ENCODE assay signal across 11 cellular contexts in the genomic region with DNA sequence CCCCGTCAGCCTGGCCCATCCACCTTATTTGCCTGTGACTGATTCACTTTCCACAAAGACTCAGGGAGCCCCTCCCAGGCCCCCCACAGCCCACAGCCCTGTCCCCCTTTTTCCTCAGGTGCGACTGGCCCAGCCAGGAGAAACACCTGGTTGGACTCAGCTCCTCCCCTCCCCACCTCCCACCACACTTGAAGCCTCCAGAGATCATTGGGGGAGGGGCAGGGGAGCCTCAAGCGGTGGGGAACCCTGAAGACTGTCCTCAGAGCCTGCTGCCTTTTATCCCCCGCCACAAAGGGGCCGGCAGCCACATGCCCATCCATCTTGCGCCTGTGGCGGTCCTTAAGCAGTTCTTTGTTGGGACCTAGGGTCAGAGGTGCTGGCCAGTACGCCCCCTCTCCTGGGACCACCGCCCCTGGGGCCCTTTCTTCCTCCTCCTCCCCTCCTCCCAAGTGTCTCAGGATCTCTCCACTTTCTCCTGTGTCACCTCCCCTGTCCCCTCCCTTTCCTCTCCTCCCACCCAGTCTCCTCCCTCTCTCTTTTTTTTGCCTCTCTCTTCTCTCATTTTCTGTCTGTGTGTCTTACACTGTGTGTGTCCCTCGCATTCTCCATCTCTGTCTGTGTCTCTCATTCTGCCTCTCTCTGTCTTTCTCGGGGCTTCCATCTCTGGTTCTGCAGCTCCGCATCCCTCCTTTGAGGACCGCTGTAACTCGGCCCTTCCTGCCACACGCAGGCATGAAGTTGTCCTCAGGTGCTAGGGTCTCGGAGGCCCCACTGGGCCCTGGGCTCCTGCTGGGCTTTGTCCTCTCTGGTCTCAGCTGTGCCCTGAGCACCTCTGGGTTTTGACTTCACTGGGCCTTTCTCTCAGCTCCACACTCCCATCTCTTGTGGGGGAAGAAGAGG. TPM values are rescaled to one million over a fixed set of nuclear protein-coding genes. Genes with fewer than 3 reads are reported as not detected.
DNase-seq lines count a peak whose midpoint lies in the region; ATAC-seq and TF ChIP-seq lines count a peak whose summit lies in the region.
"Had no signal": no experiment of that assay in that cellular context is flagged by ENCODE, and none has a peak within 500 bp of the region (broad histone marks: within the 10 kb centered on the region; RNA-seq: fewer than 3 reads in every experiment).

No MANE protein-coding gene starts in this region.

- CTCF ChIA-PET in Caco-2 (lab: Charles Lee) = interaction anchor here (0.6 to 5.2 kb wide), 5 partner anchors 10 to 34 kb away, joined by 3 to 262 read pairs (median 6); a partner anchor contains a TSS
- CTCF ChIA-PET in WTC11 (lab: Charles Lee) = interaction anchor here (0.7 to 17.1 kb wide), 12 partner anchors 9 to 212 kb away, joined by 3 to 1553 read pairs (median 8); a partner anchor contains a TSS
- CTCF ChIA-PET in activated CD8-positive, alpha-beta memory T cell treated with anti-CD3 and anti-CD28 coated beads, Interleukin-2, amount 10 ng/mL, durations not matched to agents 7 days and 5 days (lab: Charles Lee) = interaction anchor here (1.0 to 13.4 kb wide), 4 partner anchors 10 to 34 kb away, joined by 3 to 286 read pairs (median 111); a partner anchor contains a TSS

- TF ChIP-seq CTCF in Caco-2 (IDR thresholded peaks at IDR 0.05; ENCODE audit: insufficient read depth in 1 of 2, low read depth in 1 of 2, low read length in 1 of 2, severe bottlenecking in 1 of 2, unreplicated experiment in 1 of 2) (no peak), KMS-11 (conservative IDR thresholded peaks at IDR 0.05; ENCODE audit: low read depth, low read length) (no peak), WTC11 (IDR thresholded peaks at IDR 0.05) (no peak), lower lobe of right lung (IDR thresholded peaks at IDR 0.05) (no peak), foreskin fibroblast (IDR thresholded peaks at IDR 0.05; ENCODE audit: low read depth, low read length) (no peak)

- no peaks in the 10 kb centered on the region for H3K27me3 Mint-ChIP-seq in Caco-2 (ENCODE audit: insufficient read depth, unreplicated experiment)
- peaks cover 7% of the 10 kb centered on the region; the same call in 1 of the 2 replicates for H3K27me3 Mint-ChIP-seq in WTC11 (ENCODE audit: low read depth)
- H3K27me3 Mint-ChIP-seq in activated CD8-positive, alpha-beta memory T cell treated with anti-CD3 and anti-CD28 coated beads, Interleukin-2, amount 10 ng/mL, durations not matched to agents 7 days and 5 days = peaks cover 71% of the 10 kb centered on the region

- POLR2A ChIA-PET in Caco-2 (lab: Charles Lee) = interaction anchor here (0.5 to 1.0 kb wide), 4 partner anchors 17 to 75 kb away, joined by 3 to 7 read pairs (median 3); a partner anchor contains a TSS
- POLR2A ChIA-PET in WTC11 (lab: Charles Lee) = interaction anchor here (1.0 to 8.0 kb wide), 8 partner anchors 14 to 231 kb away, joined by 3 to 195 read pairs (median 7); a partner anchor contains a TSS

- intact Hi-C loops in Caco-2 (cut with micrococcal nuclease; ENCODE audit: unreplicated experiment) (no loop called here), lower lobe of right lung (cut with DNase I) (no loop called here)

- H3K27me3 ChIP-seq in Caco-2 (replicated peaks; ENCODE audit: control insufficient read depth, insufficient read depth, low read length) (no peaks in the 10 kb centered on the region), KMS-11 (ENCODE audit: insufficient read depth, low read depth) (peaks cover 95% of the 10 kb centered on the region), lower lobe of right lung (ENCODE audit: low read depth) (peaks cover 47% of the 10 kb centered on the region)

- H3K4me3 Mint-ChIP-seq in Caco-2 (ENCODE audit: unreplicated experiment) (peak overlapping the region; percentile 8), WTC11 (peak overlapping the region; percentile 62)
- H3K4me3 Mint-ChIP-seq in activated CD8-positive, alpha-beta memory T cell treated with anti-CD3 and anti-CD28 coated beads, Interleukin-2, amount 10 ng/mL, durations not matched to agents 7 days and 5 days = no peak overlapping the region

- no peak overlapping the region for H3K4me3 ChIP-seq in Caco-2 (ENCODE audit: low read depth, low read length)
- no peak overlapping the region for H3K4me3 ChIP-seq in KMS-11 (IDR thresholded peaks at IDR 0.05; ENCODE audit: insufficient read depth, low read depth, low read length)
- no peak overlapping the region for H3K4me3 ChIP-seq in lower lobe of right lung
- H3K4me3 ChIP-seq in foreskin fibroblast (ENCODE audit: low read depth in 1 of 2, low read length in 2 of 2) = no peak overlapping the region

- BruUV-seq in Caco-2 (replicated peaks; lab: Mats Ljungman, UMichigan) = no TSS peak

- H3K9me3 ChIP-seq in Caco-2 (no peaks in the 10 kb centered on the region), lower lobe of right lung (no peaks in the 10 kb centered on the region)

- no peaks in the 10 kb centered on the region for H3K36me3 ChIP-seq in Caco-2 (ENCODE audit: control insufficient read depth, insufficient read depth, low read length)
- H3K36me3 ChIP-seq in KMS-11 (ENCODE audit: insufficient read depth) = no peaks in the 10 kb centered on the region
- H3K36me3 ChIP-seq in lower lobe of right lung = no peaks in the 10 kb centered on the region

- no peaks in the 10 kb centered on the region for H4K20me1 ChIP-seq in KMS-11 (ENCODE audit: insufficient read depth)

- ATAC-seq in WTC11 (peak; percentile 73), lower lobe of right lung (peak; percentile 52 to 72)
- ATAC-seq in activated CD8-positive, alpha-beta memory T cell treated with anti-CD3 and anti-CD28 coated beads, Interleukin-2, amount 10 ng/mL, durations not matched to agents 7 days and 5 days = no peak
- ATAC-seq: stimulated activated naive CD8-positive, alpha-beta T cell treated with anti-CD3 and anti-CD28 coated beads, Interleukin-15, Interleukin-2, amounts not matched to agents 100 U/mL and 50 U/mL, for 24 hours had no signal

- no peaks in the 10 kb centered on the region for H3K9me3 Mint-ChIP-seq in Caco-2 (ENCODE audit: unreplicated experiment)
- no peaks in the 10 kb centered on the region for H3K9me3 Mint-ChIP-seq in WTC11
- no peaks in the 10 kb centered on the region for H3K9me3 Mint-ChIP-seq in activated CD8-positive, alpha-beta memory T cell treated with anti-CD3 and anti-CD28 coated beads, Interleukin-2, amount 10 ng/mL, durations not matched to agents 7 days and 5 days (ENCODE audit: low read depth)

- no peak overlapping the region for H3K27ac ChIP-seq in KMS-11
- no peak overlapping the region for H3K27ac ChIP-seq in lower lobe of right lung

- H3K4me1 ChIP-seq in Caco-2 (peaks cover 49% of the 10 kb centered on the region), KMS-11 (ENCODE audit: low read depth, poor library complexity, severe bottlenecking) (peaks cover 19% of the 10 kb centered on the region), lower lobe of right lung (peaks cover 23% of the 10 kb centered on the region)

- H3K36me3 Mint-ChIP-seq in Caco-2 (ENCODE audit: insufficient read depth, unreplicated experiment) (peaks cover 4% of the 10 kb centered on the region), WTC11 (peaks cover 9% of the 10 kb centered on the region; the same call in 1 of the 2 replicates)
- no peaks in the 10 kb centered on the region for H3K36me3 Mint-ChIP-seq in activated CD8-positive, alpha-beta memory T cell treated with anti-CD3 and anti-CD28 coated beads, Interleukin-2, amount 10 ng/mL, durations not matched to agents 7 days and 5 days

- no peaks in the 10 kb centered on the region for H3K79me2 ChIP-seq in KMS-11 (ENCODE audit: insufficient read depth, low read depth)

- H3K9ac ChIP-seq in KMS-11 = no peak overlapping the region

- peak overlapping the region; percentile 8; the same call in 1 of the 2 replicates for H3K4me2 ChIP-seq in KMS-11

- peaks cover 23% of the 10 kb centered on the region for H3K4me1 Mint-ChIP-seq in Caco-2 (ENCODE audit: low read depth, unreplicated experiment)
- H3K4me1 Mint-ChIP-seq in WTC11 = peaks cover 69% of the 10 kb centered on the region
- peaks cover 20% of the 10 kb centered on the region for H3K4me1 Mint-ChIP-seq in activated CD8-positive, alpha-beta memory T cell treated with anti-CD3 and anti-CD28 coated beads, Interleukin-2, amount 10 ng/mL, durations not matched to agents 7 days and 5 days

- peak; percentile 79 to 90 for DNase-seq in Caco-2
- peak; percentile 98 for DNase-seq in WTC11 (ENCODE audit: low spot score)
- peak; percentile 61 for DNase-seq in lower lobe of right lung
- no peak for DNase-seq in hypothalamus (lab: John Stamatoyannopoulos, UW)
- no peak for DNase-seq in GF-D8 (lab: John Stamatoyannopoulos, UW)
- DNase-seq in foreskin fibroblast = no peak
- DNase-seq in activated CD8-positive, alpha-beta memory T cell treated with anti-CD3 and anti-CD28 coated beads, Interleukin-2, amount 10 ng/mL, durations not matched to agents 7 days and 5 days = no peak
- DNase-seq: NCI-H524; posterior cingulate gyrus; stimulated activated naive CD8-positive, alpha-beta T cell treated with anti-CD3 and anti-CD28 coated beads, Interleukin-15, Interleukin-2, amounts not matched to agents 100 U/mL and 50 U/mL, for 24 hours had no signal

- H3K27ac Mint-ChIP-seq in Caco-2 (ENCODE audit: unreplicated experiment) = no peak overlapping the region
- peak overlapping the region; percentile 98 for H3K27ac Mint-ChIP-seq in WTC11
- H3K27ac Mint-ChIP-seq in activated CD8-positive, alpha-beta memory T cell treated with anti-CD3 and anti-CD28 coated beads, Interleukin-2, amount 10 ng/mL, durations not matched to agents 7 days and 5 days = no peak overlapping the region

- peak overlapping the region; percentile 7; the same call in 1 of the 2 replicates for H2AFZ ChIP-seq in KMS-11 (ENCODE audit: low read depth)

RNA-seq across cellular contexts. Expression of a gene that starts 12.2 kb away (rescaled TPM):
- 27.1 and 30.6 TPM in 2 replicates for total RNA-seq in Caco-2 (2022)
- 135 to 195 TPM (median 186 TPM) in 3 replicates for total RNA-seq in WTC11 (2021)
- 2.1 TPM for total RNA-seq in lower lobe of right lung
- total RNA-seq in activated CD8-positive, alpha-beta memory T cell treated with anti-CD3 and anti-CD28 coated beads, Interleukin-2, amount 10 ng/mL, durations not matched to agents 7 days and 5 days = 1 to 10 TPM; 1.4 to 1.9 TPM

RNA-seq across cellular contexts. Expression of a gene that starts 16.0 kb away (rescaled TPM):
- total RNA-seq in Caco-2 (2022) (18.0 and 22.7 TPM in 2 replicates), WTC11 (2021) (103 to 127 TPM (median 104 TPM) in 3 replicates), lower lobe of right lung (39.8 TPM)
- not detected for total RNA-seq in activated CD8-positive, alpha-beta memory T cell treated with anti-CD3 and anti-CD28 coated beads, Interleukin-2, amount 10 ng/mL, durations not matched to agents 7 days and 5 days

RNA-seq across cellular contexts. Expression of a gene that starts 35.1 kb away (rescaled TPM):
- total RNA-seq in Caco-2 (2022) (26.6 and 27.6 TPM in 2 replicates), WTC11 (2021) (32.0 to 41.0 TPM (median 37.9 TPM) in 3 replicates), lower lobe of right lung (41.0 TPM)
- 10 to 100 TPM; 44.0 to 49.6 TPM for total RNA-seq in activated CD8-positive, alpha-beta memory T cell treated with anti-CD3 and anti-CD28 coated beads, Interleukin-2, amount 10 ng/mL, durations not matched to agents 7 days and 5 days

RNA-seq across cellular contexts. Expression of a gene that starts 35.4 kb away (rescaled TPM):
- 42.3 and 44.1 TPM in 2 replicates for total RNA-seq in Caco-2 (2022)
- 37.2 to 43.8 TPM (median 42.2 TPM) in 3 replicates for total RNA-seq in WTC11 (2021)
- total RNA-seq in lower lobe of right lung = 22.6 TPM
- 10 to 100 TPM; 56.0 to 70.3 TPM for total RNA-seq in activated CD8-positive, alpha-beta memory T cell treated with anti-CD3 and anti-CD28 coated beads, Interleukin-2, amount 10 ng/mL, durations not matched to agents 7 days and 5 days

RNA-seq across cellular contexts. Expression of a gene that starts 47.7 kb away (rescaled TPM):
- total RNA-seq in Caco-2 (2022) (52.6 and 54.2 TPM in 2 replicates), WTC11 (2021) (35.1 to 37.4 TPM (median 35.2 TPM) in 3 replicates), lower lobe of right lung (43.7 TPM)
- 10 to 100 TPM; 60.4 to 80.0 TPM for total RNA-seq in activated CD8-positive, alpha-beta memory T cell treated with anti-CD3 and anti-CD28 coated beads, Interleukin-2, amount 10 ng/mL, durations not matched to agents 7 days and 5 days

Comparison
In these comparisons a context has a peak if more than half of its experiments do, and no peak if none do; other contexts are left out.
1. DNase-seq: peak in Caco-2 (2 of 2), WTC11 (single experiment) and lower lobe of right lung (single experiment); none in hypothalamus (0 of 51), GF-D8 (single experiment), foreskin fibroblast (0 of 2) and activated CD8-positive, alpha-beta memory T cell treated with anti-CD3 and anti-CD28 coated beads, Interleukin-2, amount 10 ng/mL, durations not matched to agents 7 days and 5 days (single experiment).
2. RNA of a gene that starts 16.0 kb away (total RNA-seq): 103 to 127 TPM in WTC11, 39.8 TPM in lower lobe of right lung (single experiment) and 18.0 to 22.7 TPM in Caco-2; not detected in activated CD8-positive, alpha-beta memory T cell treated with anti-CD3 and anti-CD28 coated beads, Interleukin-2, amount 10 ng/mL, durations not matched to agents 7 days and 5 days; every median in the first group is over 10 times any median in the second.